22 cellular contexts compared by ENCODE assay signal in genomic region chr17:76642994-76643393, GRCh38. TPM values are rescaled to one million over a fixed set of nuclear protein-coding genes. Genes with fewer than 3 reads are reported as not detected.
DNase-seq lines count a peak whose midpoint lies in the region; ATAC-seq and TF ChIP-seq lines count a peak whose summit lies in the region.
"Had no signal": no experiment of that assay in that cellular context is flagged by ENCODE, and none has a peak within 500 bp of the region (broad histone marks: within the 10 kb centered on the region; RNA-seq: fewer than 3 reads in every experiment).

No MANE protein-coding gene starts in this region.

- H4K91ac ChIP-seq in neuronal stem cell (ENCODE audit: low read depth, low read length, poor library complexity), result no peak overlapping the region

- no CpG with 5 or more reads among the region's 6 CpGs for WGBS in neuronal stem cell (ENCODE audit: extremely low coverage in 2 of 2, insufficient read length in 2 of 2, insufficient replicate concordance in 1 of 2), 2 donors

- H2BK120ac ChIP-seq in neuronal stem cell (ENCODE audit: low read depth, low read length), result no peak overlapping the region

- peaks cover 15% of the 10 kb centered on the region for H3K9me3 Mint-ChIP-seq in T-helper 1 cell treated with Interleukin-12 subunit alpha and Interleukin-12 subunit beta and Interleukin-4 antibody, amounts not matched to agents 30 μg/mL and 1 μg/mL, for 36 hours
- no peaks in the 10 kb centered on the region for H3K9me3 Mint-ChIP-seq in endothelial cell (ENCODE audit: unreplicated experiment)

- H3K4me3 ChIP-seq in neuronal stem cell (ENCODE audit: low read length in 2 of 2), result no peak overlapping the region
- H3K4me3 ChIP-seq: BLaER1 treated with 17β-estradiol and CSF1 and Interleukin-3, amounts not matched to agents 10 nM and 100 nM; SJCRH30; suprapubic skin had no signal

- H3K18ac ChIP-seq in neuronal stem cell (ENCODE audit: low read length), result no peak overlapping the region

- no peak overlapping the region for H4K8ac ChIP-seq in neuronal stem cell (ENCODE audit: low read depth, low read length)

- H2BK15ac ChIP-seq in neuronal stem cell (ENCODE audit: low read length), result no peak overlapping the region

- H3K27me3 Mint-ChIP-seq in T-helper 1 cell treated with Interleukin-12 subunit alpha and Interleukin-12 subunit beta and Interleukin-4 antibody, amounts not matched to agents 30 μg/mL and 1 μg/mL, for 36 hours (ENCODE audit: low read depth), result peaks cover 15% of the 10 kb centered on the region
- no peaks in the 10 kb centered on the region for H3K27me3 Mint-ChIP-seq in endothelial cell (ENCODE audit: unreplicated experiment)
- H3K27me3 Mint-ChIP-seq: activated naive CD8-positive, alpha-beta T cell had no signal

- H2BK12ac ChIP-seq in neuronal stem cell (ENCODE audit: low read length), result no peak overlapping the region

- no peak overlapping the region for H3K23ac ChIP-seq in neuronal stem cell (ENCODE audit: low read depth, low read length, poor library complexity)

- peak overlapping the region; percentile 83 for H3K27ac Mint-ChIP-seq in T-helper 1 cell treated with Interleukin-12 subunit alpha and Interleukin-12 subunit beta and Interleukin-4 antibody, amounts not matched to agents 30 μg/mL and 1 μg/mL, for 36 hours
- H3K27ac Mint-ChIP-seq in endothelial cell (ENCODE audit: unreplicated experiment), result peak overlapping the region; percentile 58
- H3K27ac Mint-ChIP-seq: activated naive CD8-positive, alpha-beta T cell; nephron progenitor cell had no signal

- ATAC-seq in GM19395 (IDR thresholded peaks at IDR 0.05; ENCODE audit: unreplicated experiment), result no peak

- DNase-seq in T-helper 1 cell, result no peak
- DNase-seq in RWPE1 (ENCODE audit: low spot score), result no peak
- DNase-seq in endothelial cell (ENCODE audit: low spot score), result no peak
- no peak for DNase-seq in neuronal stem cell (ENCODE audit: low spot score)
- DNase-seq in NCI-H1436 treated with DMSO at 0.1 percent for 48 hours (lab: John Stamatoyannopoulos, UW), result no peak
- DNase-seq in NCI-H2196 treated with DMSO at 0.1 percent for 48 hours (lab: John Stamatoyannopoulos, UW; ENCODE audit: unreplicated experiment), result no peak
- DNase-seq: brain microvascular endothelial cell, DND-41, foreskin fibroblast, NCI-H1417, nephron progenitor cell, SJCRH30 had no signal

- no peak for TF ChIP-seq CTCF in RWPE1 (conservative IDR thresholded peaks at IDR 0.05; ENCODE audit: low read depth)
- TF ChIP-seq CTCF in endothelial cell (IDR thresholded peaks at IDR 0.05; ENCODE audit: unreplicated experiment), result no peak

- peak overlapping the region; percentile 71 for H3K4me3 Mint-ChIP-seq in T-helper 1 cell treated with Interleukin-12 subunit alpha and Interleukin-12 subunit beta and Interleukin-4 antibody, amounts not matched to agents 30 μg/mL and 1 μg/mL, for 36 hours
- H3K4me3 Mint-ChIP-seq in endothelial cell (ENCODE audit: unreplicated experiment), result peak overlapping the region; percentile 58
- H3K4me3 Mint-ChIP-seq: activated naive CD8-positive, alpha-beta T cell; nephron progenitor cell had no signal

- H3K79me1 ChIP-seq in neuronal stem cell (ENCODE audit: low read depth, low read length), result no peaks in the 10 kb centered on the region

- H3K27me3 ChIP-seq in neuronal stem cell (ENCODE audit: control insufficient read depth in 3 of 3, insufficient read depth in 3 of 3, low read depth in 1 of 3, low read length in 3 of 3), result peaks cover 0 to 3% (median 3%) of the 10 kb centered on the region in 3 experiments
- H3K27me3 ChIP-seq: BLaER1 treated with 17β-estradiol and CSF1 and Interleukin-3, amounts not matched to agents 10 nM and 100 nM; brain microvascular endothelial cell; right atrium auricular region; SJCRH30; suprapubic skin had no signal

- 0 out of 2 replicates have a peak overlapping the region, but pooled peaks have one; percentile 5 for H3K27ac ChIP-seq in RWPE1
- no peak overlapping the region for H3K27ac ChIP-seq in neuronal stem cell (replicated peaks; ENCODE audit: low read length)
- H3K27ac ChIP-seq: 22Rv1; BLaER1 treated with 17β-estradiol and CSF1 and Interleukin-3, amounts not matched to agents 10 nM and 100 nM; brain microvascular endothelial cell; HL-60; KMS-11; SJCRH30 had no signal

- H3K4me1 Mint-ChIP-seq in T-helper 1 cell treated with Interleukin-12 subunit alpha and Interleukin-12 subunit beta and Interleukin-4 antibody, amounts not matched to agents 30 μg/mL and 1 μg/mL, for 36 hours (ENCODE audit: low read depth), result peaks cover 12% of the 10 kb centered on the region
- peaks cover 17% of the 10 kb centered on the region for H3K4me1 Mint-ChIP-seq in endothelial cell (ENCODE audit: unreplicated experiment)

- POLR2A ChIA-PET in RWPE1 (lab: Yijun Ruan, JAX; ENCODE audit: low non-redundant PET), result no interaction called here

- peaks cover 6 to 7% of the 10 kb centered on the region in 2 donors for H3K4me1 ChIP-seq in neuronal stem cell (ENCODE audit: control insufficient read depth in 2 of 2, insufficient read depth in 1 of 2, low read depth in 1 of 2, low read length in 2 of 2)
- H3K4me1 ChIP-seq: right atrium auricular region had no signal

- no peak overlapping the region for H2AK5ac ChIP-seq in neuronal stem cell (ENCODE audit: low read depth, low read length)

- CTCF ChIA-PET in RWPE1 (lab: Yijun Ruan, JAX), result no interaction called here

- no peak overlapping the region for H3K4me2 ChIP-seq in neuronal stem cell (ENCODE audit: insufficient read depth, low read length, poor library complexity, severe bottlenecking)
- H3K4me2 ChIP-seq: BLaER1 treated with 17β-estradiol and CSF1 and Interleukin-3, amounts not matched to agents 10 nM and 100 nM; KMS-11 had no signal

- peak overlapping the region; percentile 47 for H3K9ac ChIP-seq in neuronal stem cell (ENCODE audit: low read depth, low read length, poor library complexity)
- H3K9ac ChIP-seq: BLaER1 treated with 17β-estradiol and CSF1 and Interleukin-3, amounts not matched to agents 10 nM and 100 nM; KMS-11 had no signal

- H2BK5ac ChIP-seq in neuronal stem cell (ENCODE audit: low read length), result no peak overlapping the region

- no peaks in the 10 kb centered on the region for H3K36me3 ChIP-seq in neuronal stem cell (replicated peaks in 1 of 2; ENCODE audit: control insufficient read depth in 2 of 2, insufficient read depth in 2 of 2, low read length in 2 of 2)
- H3K36me3 ChIP-seq: BLaER1 treated with 17β-estradiol and CSF1 and Interleukin-3, amounts not matched to agents 10 nM and 100 nM; brain microvascular endothelial cell; right atrium auricular region; SJCRH30; suprapubic skin had no signal

- peaks cover 2% of the 10 kb centered on the region for H3K36me3 Mint-ChIP-seq in T-helper 1 cell treated with Interleukin-12 subunit alpha and Interleukin-12 subunit beta and Interleukin-4 antibody, amounts not matched to agents 30 μg/mL and 1 μg/mL, for 36 hours (ENCODE audit: low read depth)
- no peaks in the 10 kb centered on the region for H3K36me3 Mint-ChIP-seq in endothelial cell (ENCODE audit: low read depth, unreplicated experiment)

- peaks cover 0 to 9% of the 10 kb centered on the region in 2 donors for H3K9me3 ChIP-seq in neuronal stem cell (replicated peaks in 1 of 2; ENCODE audit: control insufficient read depth in 2 of 2, insufficient read depth in 1 of 2, low read depth in 1 of 2, low read length in 2 of 2)
- H3K9me3 ChIP-seq: suprapubic skin had no signal

- H3K4ac ChIP-seq in neuronal stem cell (ENCODE audit: low read length), result no peak overlapping the region

- H3K14ac ChIP-seq in neuronal stem cell (ENCODE audit: low read length), result no peak overlapping the region

- peak overlapping the region; percentile 36 for H2AFZ ChIP-seq in neuronal stem cell (ENCODE audit: low read length)

RNA-seq across cellular contexts. Expression of gene ST6GALNAC1, which starts 0.6 kb away (rescaled TPM):
- 0.77 TPM for total RNA-seq in endothelial cell (ENCODE audit: unreplicated experiment)
- not detected for polyA plus RNA-seq in neuronal stem cell (2013, experiment 1 of 2)
- polyA plus RNA-seq in neuronal stem cell (2013, experiment 2 of 2), result not detected
- total RNA-seq: activated CD8-positive, alpha-beta memory T cell treated with anti-CD3 and anti-CD28 coated beads for 36 hours; SJCRH30 had no signal

RNA-seq across cellular contexts. Expression of gene ST6GALNAC2, which starts 57.3 kb away (rescaled TPM):
- total RNA-seq in endothelial cell (ENCODE audit: unreplicated experiment), result 2.2 TPM
- polyA plus RNA-seq in neuronal stem cell (2013, experiment 1 of 2), result 0.35 TPM
- 0.50 TPM for polyA plus RNA-seq in neuronal stem cell (2013, experiment 2 of 2)
- total RNA-seq: activated CD8-positive, alpha-beta memory T cell treated with anti-CD3 and anti-CD28 coated beads for 36 hours; SJCRH30 had no signal
